20 cellular contexts compared by ENCODE assay signal in genomic region chr1:3082571-3083516, GRCh38. TPM values are rescaled to one million over a fixed set of nuclear protein-coding genes. Genes with fewer than 3 reads are reported as not detected.
"Had no signal": no experiment of that assay in that cellular context is flagged by ENCODE, and none has a peak within 500 bp of the region (broad histone marks: within the 10 kb centered on the region; RNA-seq: fewer than 3 reads in every experiment).

No MANE protein-coding gene starts in this region.

- H3K9me3 ChIP-seq: neutrophil, sigmoid colon, suprapubic skin had no signal

- H3K4me1 ChIP-seq: sigmoid colon, suprapubic skin had no signal

- H3K27ac ChIP-seq: brain microvascular endothelial cell, neutrophil, sigmoid colon, SK-N-MC, suprapubic skin had no signal

- ATAC-seq: activated naive CD4-positive, alpha-beta T cell treated with anti-CD3 and anti-CD28 coated beads, Interleukin-2, amount 50 U/mL, for 72 hours; activated T-cell treated with anti-CD3 and anti-CD28 coated beads, Interleukin-2, amount 50 U/mL, for 72 hours; stimulated activated memory B cell treated with anti-CD40 and anti-IgM and Interleukin-4, amounts not matched to agents 10 μg/mL and 1 μg/mL and 100 μg/mL, for 72 hours had no signal

- H3K36me3 ChIP-seq: brain microvascular endothelial cell, neutrophil, sigmoid colon, suprapubic skin had no signal

- DNase-seq: activated CD4-positive, alpha-beta T cell treated with anti-CD3 and anti-CD28 coated beads for 4 hours; activated CD4-positive, alpha-beta T cell treated with anti-CD3 and anti-CD28 coated beads, Interleukin-2, amount 50 U/mL, for 4 hours; activated naive CD4-positive, alpha-beta T cell; activated T-cell treated with anti-CD3 and anti-CD28 coated beads for 4 hours; activated T-cell treated with anti-CD3 and anti-CD28 coated beads, Interleukin-2, amount 50 U/mL, for 72 hours; anterior cingulate cortex; brain microvascular endothelial cell; caudate nucleus; effector CD4-positive, alpha-beta T cell; kidney glomerular epithelial cell; mammary epithelial cell; sigmoid colon; small intestine; stimulated activated CD4-positive, alpha-beta T cell treated with anti-CD3 and anti-CD28 coated beads, Interleukin-4, amount 100 ng/mL, for 24 hours; trophoblast cell had no signal

- H3K27me3 ChIP-seq: brain microvascular endothelial cell had no signal

- H3K4me3 ChIP-seq: sigmoid colon, SK-N-MC, suprapubic skin had no signal

RNA-seq across cellular contexts. Expression of gene PRDM16, which starts 13.8 kb away (rescaled TPM):
- total RNA-seq: mammary epithelial cell had no signal
